Comparison of ENCODE assay signal across 14 cellular contexts in genomic region chr12:124866883-124867232, GRCh38.
"Had no signal": no experiment of that assay in that cellular context is flagged by ENCODE, and none has a peak within 500 bp of the region (broad histone marks: within the 10 kb centered on the region; RNA-seq: fewer than 3 reads in every experiment).

No MANE protein-coding gene starts in this region.

- H3K27ac Mint-ChIP-seq: activated CD4-positive, alpha-beta memory T cell treated with anti-CD3 and anti-CD28 coated beads for 36 hours; activated CD4-positive, alpha-beta T cell treated with anti-CD3 and anti-CD28 coated beads for 36 hours; activated CD8-positive, alpha-beta memory T cell treated with anti-CD3 and anti-CD28 coated beads, Interleukin-2, amount 10 ng/mL, durations not matched to agents 7 days and 5 days; activated T-cell treated with anti-CD3 and anti-CD28 coated beads, Interleukin-2, amount 50 U/mL, for 24 hours; T-helper 1 cell treated with Interleukin-12 subunit alpha and Interleukin-12 subunit beta and Interleukin-4 antibody, amounts not matched to agents 30 μg/mL and 1 μg/mL, for 36 hours had no signal

- H3K9me3 Mint-ChIP-seq: activated CD4-positive, alpha-beta memory T cell treated with anti-CD3 and anti-CD28 coated beads for 36 hours; activated T-cell treated with anti-CD3 and anti-CD28 coated beads, Interleukin-2, amount 50 U/mL, for 24 hours; T-helper 1 cell treated with Interleukin-12 subunit alpha and Interleukin-12 subunit beta and Interleukin-4 antibody, amounts not matched to agents 30 μg/mL and 1 μg/mL, for 36 hours had no signal

- H3K4me3 ChIP-seq: esophagus squamous epithelium, hepatocyte, pancreas, transverse colon had no signal

- ATAC-seq: activated CD4-positive, alpha-beta T cell treated with anti-CD3 and anti-CD28 coated beads for 36 hours; activated CD8-positive, alpha-beta memory T cell treated with anti-CD3 and anti-CD28 coated beads, Interleukin-2, amount 10 ng/mL, durations not matched to agents 7 days and 5 days had no signal

- FAIRE-seq: colon, pancreas had no signal

- H3K36me3 Mint-ChIP-seq: activated CD4-positive, alpha-beta memory T cell treated with anti-CD3 and anti-CD28 coated beads for 36 hours; activated CD8-positive, alpha-beta memory T cell treated with anti-CD3 and anti-CD28 coated beads, Interleukin-2, amount 10 ng/mL, durations not matched to agents 7 days and 5 days had no signal

- H3K4me2 ChIP-seq: hepatocyte had no signal

- H3K27me3 ChIP-seq: esophagus squamous epithelium, hepatocyte, pancreas, transverse colon had no signal

- H3K27ac ChIP-seq: esophagus squamous epithelium, hepatocyte, pancreas, transverse colon had no signal

- DNase-seq: activated CD4-positive, alpha-beta memory T cell treated with anti-CD3 and anti-CD28 coated beads for 36 hours; activated CD4-positive, alpha-beta T cell treated with anti-CD3 and anti-CD28 coated beads for 36 hours; activated CD8-positive, alpha-beta memory T cell treated with anti-CD3 and anti-CD28 coated beads, Interleukin-2, amount 10 ng/mL, durations not matched to agents 7 days and 5 days; activated naive CD4-positive, alpha-beta T cell treated with anti-CD3 and anti-CD28 coated beads, Interleukin-2, amount 50 U/mL, for 16 hours; activated T-cell treated with anti-CD3 and anti-CD28 coated beads, Interleukin-2, amount 50 U/mL, for 24 hours; esophagus squamous epithelium; islet precursor cell; stimulated activated CD4-positive, alpha-beta T cell treated with anti-CD3 and anti-CD28 coated beads, Interleukin-4, amount 100 ng/mL, for 24 hours; stimulated activated naive CD4-positive, alpha-beta T cell had no signal

- H2AFZ ChIP-seq: hepatocyte had no signal

- H3K9me3 ChIP-seq: esophagus squamous epithelium, pancreas, transverse colon had no signal

- H3K4me1 ChIP-seq: pancreas had no signal

- H3K4me3 Mint-ChIP-seq: activated CD4-positive, alpha-beta memory T cell treated with anti-CD3 and anti-CD28 coated beads for 36 hours; activated CD4-positive, alpha-beta T cell treated with anti-CD3 and anti-CD28 coated beads for 36 hours; activated CD8-positive, alpha-beta memory T cell treated with anti-CD3 and anti-CD28 coated beads, Interleukin-2, amount 10 ng/mL, durations not matched to agents 7 days and 5 days; activated T-cell treated with anti-CD3 and anti-CD28 coated beads, Interleukin-2, amount 50 U/mL, for 24 hours; T-helper 1 cell treated with Interleukin-12 subunit alpha and Interleukin-12 subunit beta and Interleukin-4 antibody, amounts not matched to agents 30 μg/mL and 1 μg/mL, for 36 hours had no signal

- H3K36me3 ChIP-seq: esophagus squamous epithelium, pancreas, transverse colon had no signal
